Comparison of ENCODE assay signal across 9 cellular contexts in the genomic region with DNA sequence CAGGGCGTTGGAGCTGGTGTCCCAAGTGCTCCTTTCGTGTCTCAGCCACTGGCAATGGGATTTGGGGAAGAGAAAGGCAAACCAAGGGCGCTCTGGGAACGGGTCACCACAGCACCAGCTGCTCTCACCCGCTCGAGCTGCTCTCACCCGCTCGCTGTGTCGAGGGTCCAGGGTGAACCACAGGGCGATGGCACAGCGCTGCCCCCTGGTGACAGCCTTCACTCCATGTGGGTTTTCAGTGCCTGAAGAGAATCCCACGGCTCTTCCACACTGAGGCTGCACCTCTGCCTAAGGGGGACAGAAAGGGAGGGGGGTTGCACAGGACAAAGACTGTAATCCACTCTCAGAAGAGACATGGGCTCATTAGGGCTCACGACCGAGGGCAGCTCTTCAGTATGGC. TPM values are rescaled to one million over a fixed set of nuclear protein-coding genes. Genes with fewer than 3 reads are reported as not detected.
DNase-seq lines count a peak whose midpoint lies in the region; TF ChIP-seq lines count a peak whose summit lies in the region.
"Had no signal": no experiment of that assay in that cellular context is flagged by ENCODE, and none has a peak within 500 bp of the region (broad histone marks: within the 10 kb centered on the region; RNA-seq: fewer than 3 reads in every experiment).

No MANE protein-coding gene starts in this region.

- CTCF ChIA-PET in activated naive CD4-positive, alpha-beta T cell treated with anti-CD3 and anti-CD28 coated beads, Interleukin-2, amount 10 ng/mL, durations not matched to agents 7 days and 5 days (lab: Charles Lee), result interaction anchor here (0.7 to 3.5 kb wide), 8 partner anchors 10 to 600 kb away, joined by 3 to 17 read pairs (median 3); no protein-coding TSS in a partner anchor

- H3K4me3 Mint-ChIP-seq in activated naive CD4-positive, alpha-beta T cell treated with anti-CD3 and anti-CD28 coated beads, Interleukin-2, amount 10 ng/mL, durations not matched to agents 7 days and 5 days, result no peak overlapping the region

- H3K4me1 Mint-ChIP-seq in activated naive CD4-positive, alpha-beta T cell treated with anti-CD3 and anti-CD28 coated beads, Interleukin-2, amount 10 ng/mL, durations not matched to agents 7 days and 5 days, result no peaks in the 10 kb centered on the region

- DNase-seq in NCI-H1417 (lab: John Stamatoyannopoulos, UW), result peak; percentile 16 to 43 (median 34)
- no peak for DNase-seq in NCI-H1417 treated with DMSO at 0.1 percent for 48 hours (lab: John Stamatoyannopoulos, UW)
- peak; percentile 46 for DNase-seq in NT2/D1 (ENCODE audit: low read depth, low spot score)
- DNase-seq in activated naive CD4-positive, alpha-beta T cell treated with anti-CD3 and anti-CD28 coated beads, Interleukin-2, amount 10 ng/mL, durations not matched to agents 7 days and 5 days, result peak; percentile 61
- DNase-seq in right atrium auricular region (ENCODE audit: low spot score), result no peak
- peak; percentile 30 to 45 for DNase-seq in stimulated activated CD4-positive, alpha-beta T cell treated with anti-CD3 and anti-CD28 coated beads, Interleukin-1b, Interleukin-23, amount 100 ng/mL, for 4 hours (ENCODE audit: low read depth in 2 of 2)
- DNase-seq in EL, result no peak
- no peak for DNase-seq in NCI-H128 (lab: John Stamatoyannopoulos, UW; ENCODE audit: unreplicated experiment)

- H3K9me3 Mint-ChIP-seq in activated naive CD4-positive, alpha-beta T cell treated with anti-CD3 and anti-CD28 coated beads, Interleukin-2, amount 10 ng/mL, durations not matched to agents 7 days and 5 days, result no peaks in the 10 kb centered on the region

- H3K27ac ChIP-seq in right atrium auricular region, result no peak overlapping the region

- H3K9me3 ChIP-seq in NT2/D1 (ENCODE audit: insufficient read depth, low read length) (peaks cover 10% of the 10 kb centered on the region; the same call in 1 of the 2 replicates), right atrium auricular region (no peaks in the 10 kb centered on the region)

- H3K4me1 ChIP-seq in NT2/D1 (ENCODE audit: insufficient read depth, insufficient read length) (peaks cover 13% of the 10 kb centered on the region), right atrium auricular region (no peaks in the 10 kb centered on the region)

- TF ChIP-seq CTCF in right atrium auricular region (IDR thresholded peaks at IDR 0.05), result peak; percentile 53 to 70

- no peak overlapping the region for H3K4me3 ChIP-seq in NT2/D1 (ENCODE audit: insufficient read length, low read depth)
- no peak overlapping the region for H3K4me3 ChIP-seq in right atrium auricular region

- H3K9ac ChIP-seq in NT2/D1 (ENCODE audit: insufficient read length, low read depth), result no peak overlapping the region

- H3K36me3 Mint-ChIP-seq in activated naive CD4-positive, alpha-beta T cell treated with anti-CD3 and anti-CD28 coated beads, Interleukin-2, amount 10 ng/mL, durations not matched to agents 7 days and 5 days, result peaks cover 28% of the 10 kb centered on the region

- H3K27me3 ChIP-seq in NT2/D1 (ENCODE audit: insufficient read depth, insufficient read length) (no peaks in the 10 kb centered on the region), right atrium auricular region (no peaks in the 10 kb centered on the region)

- H3K36me3 ChIP-seq in NT2/D1 (ENCODE audit: insufficient read depth, insufficient read length, low read length) (peaks cover 63% of the 10 kb centered on the region), right atrium auricular region (peaks cover 34% of the 10 kb centered on the region)

- H3K27ac Mint-ChIP-seq in activated naive CD4-positive, alpha-beta T cell treated with anti-CD3 and anti-CD28 coated beads, Interleukin-2, amount 10 ng/mL, durations not matched to agents 7 days and 5 days, result no peak overlapping the region

- H3K27me3 Mint-ChIP-seq in activated naive CD4-positive, alpha-beta T cell treated with anti-CD3 and anti-CD28 coated beads, Interleukin-2, amount 10 ng/mL, durations not matched to agents 7 days and 5 days, result no peaks in the 10 kb centered on the region

RNA-seq across cellular contexts. Expression of a gene that starts 7.1 kb away (rescaled TPM):
- total RNA-seq in right atrium auricular region, result under 1 TPM in 1 of 2 donors, not detected in 1; 0.28 TPM

RNA-seq across cellular contexts. Expression of a gene that starts 19.7 kb away (rescaled TPM):
- 10 to 100 TPM; 11.3 to 15.6 TPM for total RNA-seq in right atrium auricular region

RNA-seq across cellular contexts. Expression of a gene that starts 19.9 kb away (rescaled TPM):
- total RNA-seq in right atrium auricular region, result 1 to 10 TPM; 3.0 to 3.6 TPM

RNA-seq across cellular contexts. Expression of a gene that starts 37.7 kb away (rescaled TPM):
- total RNA-seq in right atrium auricular region, result not detected
- total RNA-seq: renal cortical epithelial cell had no signal

Comparison
In these comparisons a context has a peak if more than half of its experiments do, and no peak if none do; other contexts are left out.
1. DNase-seq: peak in NCI-H1417 (3 of 3), NT2/D1 (single experiment), activated naive CD4-positive, alpha-beta T cell treated with anti-CD3 and anti-CD28 coated beads, Interleukin-2, amount 10 ng/mL, durations not matched to agents 7 days and 5 days (single experiment) and stimulated activated CD4-positive, alpha-beta T cell treated with anti-CD3 and anti-CD28 coated beads, Interleukin-1b, Interleukin-23, amount 100 ng/mL, for 4 hours (2 of 2); none in NCI-H1417 treated with DMSO at 0.1 percent for 48 hours (single experiment), right atrium auricular region (single experiment), EL (single experiment) and NCI-H128 (single experiment).